In the genomic region with DNA sequence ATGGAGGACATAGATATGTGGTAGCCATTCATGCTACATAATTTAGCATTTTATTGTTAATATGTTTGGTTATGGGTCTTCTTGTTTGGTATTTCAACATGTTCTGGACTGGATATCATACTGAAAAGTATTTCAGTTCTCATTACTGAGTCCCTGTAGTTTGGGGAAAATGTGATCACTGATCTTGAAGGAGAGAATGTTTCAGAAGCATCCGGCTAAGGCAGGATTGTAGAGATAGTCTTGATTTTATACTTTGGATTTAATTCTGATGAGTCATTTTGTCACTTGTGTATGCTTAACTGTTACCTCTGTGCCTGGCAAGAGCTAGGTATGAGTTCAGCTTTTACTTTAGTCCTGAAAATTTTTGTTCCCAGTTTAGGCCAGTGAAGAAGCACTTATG, we compare ENCODE assay signal across 9 cellular contexts. TPM values are rescaled to one million over a fixed set of nuclear protein-coding genes. Genes with fewer than 3 reads are reported as not detected.
DNase-seq lines count a peak whose midpoint lies in the region; ATAC-seq, FAIRE-seq and TF ChIP-seq lines count a peak whose summit lies in the region.
"Had no signal": no experiment of that assay in that cellular context is flagged by ENCODE, and none has a peak within 500 bp of the region (broad histone marks: within the 10 kb centered on the region; RNA-seq: fewer than 3 reads in every experiment).

No MANE protein-coding gene starts in this region.

- peaks cover 79% of the 10 kb centered on the region for H3K36me3 Mint-ChIP-seq in stimulated activated naive CD8-positive, alpha-beta T cell treated with anti-CD3 and anti-CD28 coated beads, Interleukin-15, Interleukin-2, amounts not matched to agents 100 ng/mL and 50 ng/mL, for 24 hours (ENCODE audit: low read depth)

- H3K9me3 Mint-ChIP-seq in stimulated activated naive CD8-positive, alpha-beta T cell treated with anti-CD3 and anti-CD28 coated beads, Interleukin-15, Interleukin-2, amounts not matched to agents 100 ng/mL and 50 ng/mL, for 24 hours: no peaks in the 10 kb centered on the region

- BruUV-seq in mammary epithelial cell (replicated peaks; lab: Mats Ljungman, UMichigan): no TSS peak

- H3K4me1 ChIP-seq in mammary epithelial cell (ENCODE audit: insufficient read depth, low read length) (peaks cover 36% of the 10 kb centered on the region), muscle layer of colon (ENCODE audit: insufficient read depth, low read length) (peaks cover 72% of the 10 kb centered on the region)

- no peak overlapping the region for H2AFZ ChIP-seq in mammary epithelial cell (ENCODE audit: low read depth, low read length)

- intact Hi-C loops in mammary epithelial cell (cut with micrococcal nuclease): loop anchor here (10.0 kb wide), 1 partner anchor 1042 kb away; no protein-coding TSS in a partner anchor

- H3K79me2 ChIP-seq in mammary epithelial cell (ENCODE audit: insufficient read depth, low read length): peaks cover 97% of the 10 kb centered on the region

- peak overlapping the region; percentile 92 for H3K4me2 ChIP-seq in mammary epithelial cell (ENCODE audit: insufficient read depth, low read depth, low read length)

- H3K27me3 Mint-ChIP-seq in stimulated activated naive CD8-positive, alpha-beta T cell treated with anti-CD3 and anti-CD28 coated beads, Interleukin-15, Interleukin-2, amounts not matched to agents 100 ng/mL and 50 ng/mL, for 24 hours: no peaks in the 10 kb centered on the region

- H3K9ac ChIP-seq in mammary epithelial cell (ENCODE audit: insufficient read depth, low read length): peak overlapping the region; percentile 84
- H3K9ac ChIP-seq in muscle layer of colon (ENCODE audit: low read length): peak overlapping the region; percentile 38

- 9% methylated on average over 1 of the region's 1 CpG for WGBS in mammary epithelial cell (ENCODE audit: low coverage, missing lambda C conversion rate)

- peaks cover 2% of the 10 kb centered on the region for H4K20me1 ChIP-seq in mammary epithelial cell (ENCODE audit: insufficient read depth, low read length)

- no peak for ATAC-seq in stimulated activated naive CD8-positive, alpha-beta T cell treated with anti-CD3 and anti-CD28 coated beads, Interleukin-15, Interleukin-2, amounts not matched to agents 100 U/mL and 50 U/mL, for 24 hours
- ATAC-seq in GM21423 (IDR thresholded peaks at IDR 0.05; ENCODE audit: unreplicated experiment) (no peak), HG03520 (IDR thresholded peaks at IDR 0.05; ENCODE audit: unreplicated experiment) (no peak)

- in situ Hi-C loops in mammary epithelial cell (cut with MboI; ENCODE audit: low sequenced_read_pairs in 2 of 2): no loop called here

- TF ChIP-seq CTCF in mammary epithelial cell (conservative IDR thresholded peaks at IDR 0.05 in 1 of 2, IDR thresholded peaks at IDR 0.05 in 1 of 2; ENCODE audit: extremely low read depth in 1 of 2, insufficient read depth in 1 of 2, low read depth in 1 of 2, low read length in 2 of 2): no peak

- peaks cover 83% of the 10 kb centered on the region for H3K4me1 Mint-ChIP-seq in stimulated activated naive CD8-positive, alpha-beta T cell treated with anti-CD3 and anti-CD28 coated beads, Interleukin-15, Interleukin-2, amounts not matched to agents 100 ng/mL and 50 ng/mL, for 24 hours (ENCODE audit: low read depth)

- no peak for TF ChIP-seq POLR2A in GM12891 (IDR thresholded peaks at IDR 0.05; ENCODE audit: low read depth, low read length)

- H3K4me3 ChIP-seq in mammary epithelial cell (replicated peaks in 1 of 3; ENCODE audit: insufficient read depth in 1 of 3, low read depth in 2 of 3, low read length in 3 of 3): peak overlapping the region in 2 of 3 experiments; percentile 14 to 24
- peak overlapping the region in 1 of 2 donors; percentile 29 for H3K4me3 ChIP-seq in muscle layer of colon (ENCODE audit: low read depth in 1 of 2, low read length in 2 of 2)

- H3K9me3 ChIP-seq in mammary epithelial cell (replicated peaks; ENCODE audit: insufficient read depth, low read length) (no peaks in the 10 kb centered on the region), muscle layer of colon (ENCODE audit: low read length) (no peaks in the 10 kb centered on the region)

- H3K27me3 ChIP-seq in mammary epithelial cell (ENCODE audit: insufficient read depth, low read length) (no peaks in the 10 kb centered on the region), muscle layer of colon (ENCODE audit: control insufficient read depth in 1 of 2, insufficient read depth in 2 of 2, low read length in 2 of 2) (no peaks in the 10 kb centered on the region)

- FAIRE-seq in GM12891 (lab: Jason Lieb, UNC): no peak

- CTCF ChIA-PET in mammary epithelial cell (lab: Charles Lee; ENCODE audit: low non-redundant PET): interaction anchor here (0.6 to 0.7 kb wide), 2 partner anchors 49 to 385 kb away, joined by 3 read pairs; no protein-coding TSS in a partner anchor

- H3K27ac ChIP-seq in mammary epithelial cell (ENCODE audit: insufficient read depth, low read depth, low read length) (peak overlapping the region; percentile 97), muscle layer of colon (ENCODE audit: low read depth, low read length) (peak overlapping the region; percentile 91)

- H3K27ac Mint-ChIP-seq in stimulated activated naive CD8-positive, alpha-beta T cell treated with anti-CD3 and anti-CD28 coated beads, Interleukin-15, Interleukin-2, amounts not matched to agents 100 ng/mL and 50 ng/mL, for 24 hours: peak overlapping the region; percentile 99

- DNase-seq in stimulated activated naive CD8-positive, alpha-beta T cell treated with anti-CD3 and anti-CD28 coated beads, Interleukin-15, Interleukin-2, amounts not matched to agents 100 U/mL and 50 U/mL, for 24 hours: no peak
- DNase-seq in mammary epithelial cell (peak; percentile 30), GM12891 (ENCODE audit: insufficient read length, low spot score) (no peak), NCI-H146 (lab: John Stamatoyannopoulos, UW) (no peak)
- DNase-seq: DMS79 had no signal

- H3K36me3 ChIP-seq in mammary epithelial cell (ENCODE audit: insufficient read depth, low read length): peaks cover 4% of the 10 kb centered on the region
- peaks cover 5% of the 10 kb centered on the region for H3K36me3 ChIP-seq in muscle layer of colon (ENCODE audit: insufficient read depth, low read length)

- dilution Hi-C loops in mammary epithelial cell (cut with HindIII; ENCODE audit: low sequenced_read_pairs): no loop called here

- peak overlapping the region; percentile 95 for H3K4me3 Mint-ChIP-seq in stimulated activated naive CD8-positive, alpha-beta T cell treated with anti-CD3 and anti-CD28 coated beads, Interleukin-15, Interleukin-2, amounts not matched to agents 100 ng/mL and 50 ng/mL, for 24 hours

TF ChIP-seq in GM12891, 5 proteins besides CTCF, POLR2A, EP300 and RAD21:
- no peak for TF ChIP-seq POLR2AphosphoS5 (IDR thresholded peaks at IDR 0.05; ENCODE audit: low read depth, low read length)
- TF ChIP-seq PAX5 (IDR thresholded peaks at IDR 0.05; ENCODE audit: insufficient read depth, low read length, severe bottlenecking): no peak
- no peak for TF ChIP-seq TAF1 (IDR thresholded peaks at IDR 0.05; ENCODE audit: low read depth, low read length)
- TF ChIP-seq POU2F2 (IDR thresholded peaks at IDR 0.05; ENCODE audit: low read depth, low read length): no peak
- no peak for TF ChIP-seq SPI1 (IDR thresholded peaks at IDR 0.05; ENCODE audit: low read depth, low read length)

RNA-seq across cellular contexts. Expression of gene CHD2, which starts 7.1 kb away (rescaled TPM):
- 100 to 1,000 TPM in 1 of 2 donors, 10 to 100 TPM in 1; 65.0 to 103 TPM for total RNA-seq in mammary epithelial cell
- polyA plus RNA-seq in mammary epithelial cell: 16.9 TPM
- polyA minus RNA-seq in mammary epithelial cell: 67.0 TPM
- 45.4 TPM for polyA plus RNA-seq in GM12891 (2012; ENCODE audit: low read depth, missing spikeins)
